Comparison of ENCODE assay signal across 9 cellular contexts in genomic region chr12:56333197-56333678, GRCh38. TPM values are rescaled to one million over a fixed set of nuclear protein-coding genes. Genes with fewer than 3 reads are reported as not detected.
DNase-seq lines count a peak whose midpoint lies in the region; TF ChIP-seq lines count a peak whose summit lies in the region.
"Had no signal": no experiment of that assay in that cellular context is flagged by ENCODE, and none has a peak within 500 bp of the region (broad histone marks: within the 10 kb centered on the region; RNA-seq: fewer than 3 reads in every experiment).

No MANE protein-coding gene starts in this region.

- no peaks in the 10 kb centered on the region for H3K36me3 Mint-ChIP-seq in neural crest cell (ENCODE audit: low read depth)

- TF ChIP-seq CTCF in neural crest cell (conservative IDR thresholded peaks at IDR 0.05): no peak

- H3K9me3 ChIP-seq in endocrine pancreas (ENCODE audit: control insufficient read depth, low read length): no peaks in the 10 kb centered on the region

- H3K4me3 Mint-ChIP-seq in neural crest cell: peak overlapping the region; percentile 96

- H3K4me1 ChIP-seq in endocrine pancreas (ENCODE audit: control insufficient read depth, insufficient read depth, low read length): no peaks in the 10 kb centered on the region

- peak overlapping the region; percentile 89 for H3K27ac Mint-ChIP-seq in neural crest cell (ENCODE audit: unreplicated experiment)

- H3K27me3 ChIP-seq in endocrine pancreas (ENCODE audit: control insufficient read depth, insufficient read depth, low read length): no peaks in the 10 kb centered on the region

- no peaks in the 10 kb centered on the region for H3K36me3 ChIP-seq in endocrine pancreas (ENCODE audit: control insufficient read depth, insufficient read depth, low read length)

- H3K9me3 Mint-ChIP-seq in neural crest cell: no peaks in the 10 kb centered on the region

- DNase-seq in D341Med (ENCODE audit: low spot score) (peak; percentile 47), NOMO-1 treated with dmso at 0.1 percent for 144 hours (lab: John Stamatoyannopoulos, UW; ENCODE audit: unreplicated experiment) (peak; percentile 55), neural crest cell (ENCODE audit: low read depth, low spot score) (no peak), NCI-H510A (lab: John Stamatoyannopoulos, UW) (no peak), hepatic stellate cell (ENCODE audit: low spot score) (no peak), mucosa of gallbladder (ENCODE audit: low spot score) (no peak)
- no peak for DNase-seq in stimulated activated CD4-positive, alpha-beta T cell treated with anti-CD3 and anti-CD28 coated beads, Interleukin-2, amount 100 ng/mL, for 24 hours

- H3K27me3 Mint-ChIP-seq in neural crest cell (ENCODE audit: low read depth): no peaks in the 10 kb centered on the region

- peak overlapping the region; percentile 88 for H3K9ac ChIP-seq in endocrine pancreas (ENCODE audit: control insufficient read depth, insufficient read depth, low read length)

- peak overlapping the region; percentile 71 for H3K4me3 ChIP-seq in endocrine pancreas (ENCODE audit: control insufficient read depth, insufficient read depth, low read length)

- H3K4me1 Mint-ChIP-seq in neural crest cell: peaks cover 22% of the 10 kb centered on the region

RNA-seq across cellular contexts. Expression of gene PAN2, which starts 0.6 kb away (rescaled TPM):
- total RNA-seq in neural crest cell (64.4 and 69.6 TPM in 2 replicates), mucosa of gallbladder (114 TPM)

RNA-seq across cellular contexts. Expression of gene IL23A, which starts 5.4 kb away (rescaled TPM):
- total RNA-seq in neural crest cell (0.23 TPM in 1 of 2 replicates, not detected in the other), mucosa of gallbladder (0.49 TPM)
- total RNA-seq: HT1080 had no signal

RNA-seq across cellular contexts. Expression of gene CNPY2, which starts 17.4 kb away (rescaled TPM):
- total RNA-seq in neural crest cell: 242 and 244 TPM in 2 replicates
- total RNA-seq in mucosa of gallbladder: 140 TPM

RNA-seq across cellular contexts. Expression of gene STAT2, which starts 26.7 kb away (rescaled TPM):
- total RNA-seq in neural crest cell (67.4 and 70.0 TPM in 2 replicates), mucosa of gallbladder (125 TPM)

RNA-seq across cellular contexts. Expression of gene APOF, which starts 29.4 kb away (rescaled TPM):
- total RNA-seq in neural crest cell (not detected in 2 replicates), mucosa of gallbladder (0.20 TPM)
- total RNA-seq: HT1080 had no signal

Comparison
In these comparisons a context has a peak if more than half of its experiments do, and no peak if none do; other contexts are left out.
1. DNase-seq: peak in D341Med (single experiment) and NOMO-1 treated with dmso at 0.1 percent for 144 hours (single experiment); none in neural crest cell (single experiment), stimulated activated CD4-positive, alpha-beta T cell treated with anti-CD3 and anti-CD28 coated beads, Interleukin-2, amount 100 ng/mL, for 24 hours (0 of 2), NCI-H510A (single experiment), hepatic stellate cell (single experiment) and mucosa of gallbladder (single experiment).